Comparison of ENCODE assay signal across 8 cellular contexts in the genomic region with DNA sequence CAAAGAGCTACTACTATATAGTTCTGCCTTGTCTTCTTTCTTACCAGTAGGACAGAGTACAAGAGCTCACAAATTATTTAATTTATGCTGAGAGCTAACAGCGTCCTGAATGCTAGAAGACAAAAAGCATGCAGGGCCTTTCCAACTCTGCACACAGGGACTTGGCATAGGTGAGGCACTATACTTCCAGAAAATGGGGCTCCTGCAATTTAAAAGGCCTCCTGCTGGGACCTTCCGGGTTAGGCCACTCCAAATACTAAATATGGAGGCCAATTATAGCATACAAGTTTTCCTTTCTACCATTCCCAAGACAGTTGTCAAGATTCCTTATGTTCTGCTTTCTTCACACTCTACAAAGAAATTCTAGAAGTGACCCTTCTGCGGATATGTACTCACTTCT. TPM values are rescaled to one million over a fixed set of nuclear protein-coding genes. Genes with fewer than 3 reads are reported as not detected.
DNase-seq lines count a peak whose midpoint lies in the region; ATAC-seq, FAIRE-seq and TF ChIP-seq lines count a peak whose summit lies in the region.

No MANE protein-coding gene starts in this region.

- H3K27me3 ChIP-seq in keratinocyte (ENCODE audit: control insufficient read depth, extremely low read depth, insufficient read depth, low read length) (no peaks in the 10 kb centered on the region), testis (no peaks in the 10 kb centered on the region)

- H3K9me1 ChIP-seq in keratinocyte (ENCODE audit: control insufficient read depth, extremely low read depth, insufficient read depth, low read length): no peaks in the 10 kb centered on the region

- peak overlapping the region; percentile 90 for H3K27ac ChIP-seq in keratinocyte (ENCODE audit: control insufficient read depth, insufficient read depth, low read length)
- peak overlapping the region in 1 of 2 donors; percentile 87 for H3K27ac ChIP-seq in testis

- FAIRE-seq in keratinocyte (lab: Jason Lieb, UNC): no peak

- WGBS in testis, 2 donors: 2% methylated on average over 3 of the region's 3 CpGs

- peaks cover 59% of the 10 kb centered on the region for H3K79me2 ChIP-seq in keratinocyte (ENCODE audit: control insufficient read depth, insufficient read depth, low read length)

- peaks cover 15 to 38% of the 10 kb centered on the region in 2 donors for H3K36me3 Mint-ChIP-seq in activated naive CD4-positive, alpha-beta T cell treated with anti-CD3 and anti-CD28 coated beads, Interleukin-2, amount 50 U/mL, for 72 hours

- peaks cover 0 to 8% of the 10 kb centered on the region in 2 experiments for H3K36me3 ChIP-seq in keratinocyte (ENCODE audit: control insufficient read depth in 2 of 2, extremely low read depth in 1 of 2, insufficient read depth in 2 of 2, low read length in 2 of 2)
- H3K36me3 ChIP-seq in testis (ENCODE audit: low read depth, missing control alignments): no peaks in the 10 kb centered on the region

- H3K9ac ChIP-seq in keratinocyte (ENCODE audit: control insufficient read depth, extremely low read depth, insufficient read depth, low read length): peak overlapping the region; percentile 96

- H3K4me3 ChIP-seq in keratinocyte (ENCODE audit: control insufficient read depth in 2 of 3, extremely low read depth in 1 of 3, insufficient read depth in 2 of 3, low read depth in 1 of 3, low read length in 3 of 3) (peak overlapping the region; percentile 86 to 99 (median 87)), testis (peak overlapping the region; percentile 92 to 93)

- intact Hi-C loops in testis (cut with DNase I; ENCODE audit: low total_unique reads): no loop called here

- H3K9me3 Mint-ChIP-seq in activated naive CD4-positive, alpha-beta T cell treated with anti-CD3 and anti-CD28 coated beads, Interleukin-2, amount 50 U/mL, for 72 hours: no peaks in the 10 kb centered on the region

- no peak for TF ChIP-seq POLR2A in testis (IDR thresholded peaks at IDR 0.05)

- peak; percentile 55 for DNase-seq in NCI-H510A treated with DMSO at 0.1 percent for 48 hours (lab: John Stamatoyannopoulos, UW)
- no peak for DNase-seq in NCI-H510A (lab: John Stamatoyannopoulos, UW)
- DNase-seq in Kasumi-1 (lab: John Stamatoyannopoulos, UW): peak; percentile 59 to 63
- no peak for DNase-seq in activated naive CD4-positive, alpha-beta T cell treated with anti-CD3 and anti-CD28 coated beads, Interleukin-2, amount 50 U/mL, for 72 hours (ENCODE audit: low spot score in 2 of 2)
- DNase-seq in keratinocyte (ENCODE audit: low read depth, low spot score): no peak
- DNase-seq in testis: no peak
- DNase-seq in NCI-H1092 treated with DMSO at 0.1 percent for 48 hours (lab: John Stamatoyannopoulos, UW): no peak

- peak overlapping the region; percentile 52 for H2AFZ ChIP-seq in keratinocyte (ENCODE audit: control insufficient read depth, low read length)

- peak overlapping the region; percentile 29 to 95 for H3K27ac Mint-ChIP-seq in activated naive CD4-positive, alpha-beta T cell treated with anti-CD3 and anti-CD28 coated beads, Interleukin-2, amount 50 U/mL, for 72 hours

- peak overlapping the region; percentile 95 for H3K4me2 ChIP-seq in keratinocyte (ENCODE audit: control insufficient read depth, extremely low read depth, insufficient read depth, low read depth, low read length)

- TF ChIP-seq CTCF in keratinocyte (optimal IDR thresholded peaks at IDR 0.05 in 1 of 3, IDR thresholded peaks at IDR 0.05 in 1 of 3, conservative IDR thresholded peaks at IDR 0.05 in 1 of 3; ENCODE audit: extremely low read depth in 1 of 3, insufficient read depth in 2 of 3, low read length in 3 of 3) (no peak), testis (IDR thresholded peaks at IDR 0.05) (no peak)

- ATAC-seq in activated naive CD4-positive, alpha-beta T cell treated with anti-CD3 and anti-CD28 coated beads, Interleukin-2, amount 50 U/mL, for 72 hours: no peak
- ATAC-seq in GM21619 (IDR thresholded peaks at IDR 0.05; ENCODE audit: unreplicated experiment): no peak

- no peaks in the 10 kb centered on the region for H3K9me3 ChIP-seq in keratinocyte (ENCODE audit: control insufficient read depth, low read depth, low read length)
- no peaks in the 10 kb centered on the region for H3K9me3 ChIP-seq in testis

- no peaks in the 10 kb centered on the region for H4K20me1 ChIP-seq in keratinocyte (ENCODE audit: control insufficient read depth, extremely low read depth, insufficient read depth, low read length)

- dilution Hi-C loops in keratinocyte (cut with MboI; ENCODE audit: extremely low pct_ligation_motif_present, low sequenced_read_pairs): no loop called here

- peaks cover 22% of the 10 kb centered on the region for H3K4me1 ChIP-seq in keratinocyte (ENCODE audit: control insufficient read depth, extremely low read depth, insufficient read depth, low read length)
- peaks cover 16% of the 10 kb centered on the region for H3K4me1 ChIP-seq in testis

RNA-seq across cellular contexts. Expression of gene DCUN1D5, which starts 0.9 kb away (rescaled TPM):
- total RNA-seq in activated naive CD4-positive, alpha-beta T cell treated with anti-CD3 and anti-CD28 coated beads, Interleukin-2, amount 50 U/mL, for 72 hours: 10 to 100 TPM; 35.6 to 63.1 TPM
- polyA plus RNA-seq in keratinocyte: 52.1 to 95.6 TPM (median 64.0 TPM) in 3 replicates
- polyA plus RNA-seq in keratinocyte (2011; ENCODE audit: low read depth): 31.2 TPM
- 66.6 and 98.8 TPM in 2 replicates for polyA plus RNA-seq in keratinocyte (2011; cell fraction: cytosol; rRNA removed)
- 42.0 and 51.3 TPM in 2 replicates for polyA plus RNA-seq in keratinocyte (2011; cell fraction: nucleus; rRNA removed)
- polyA plus RNA-seq in keratinocyte (2012; ENCODE audit: low replicate concordance): 57.3 and 78.7 TPM in 2 replicates
- 7.1 to 31.2 TPM (median 11.6 TPM) in 3 replicates for polyA minus RNA-seq in keratinocyte
- 42.0 TPM for polyA minus RNA-seq in keratinocyte (2011; cell fraction: cytosol; rRNA and poly(A)+ RNA removed)
- 18.9 and 21.1 TPM in 2 replicates for polyA minus RNA-seq in keratinocyte (2011; cell fraction: nucleus; rRNA and poly(A)+ RNA removed)
- total RNA-seq in testis: 10 to 100 TPM; 62.5 to 70.8 TPM
- polyA plus RNA-seq in testis (ENCODE audit: insufficient read depth, low read depth, low replicate concordance): 37.3 TPM

RNA-seq across cellular contexts. Expression of gene DYNC2H1, which starts 18.2 kb away (rescaled TPM):
- 1 to 10 TPM; 2.2 to 2.6 TPM for total RNA-seq in activated naive CD4-positive, alpha-beta T cell treated with anti-CD3 and anti-CD28 coated beads, Interleukin-2, amount 50 U/mL, for 72 hours
- polyA plus RNA-seq in keratinocyte (10.3 to 18.5 TPM (median 15.2 TPM) in 3 replicates), testis (ENCODE audit: insufficient read depth, low read depth, low replicate concordance) (28.7 TPM)
- 20.9 TPM for polyA plus RNA-seq in keratinocyte (2011; ENCODE audit: low read depth)
- polyA plus RNA-seq in keratinocyte (2011; cell fraction: cytosol; rRNA removed): 5.3 and 11.3 TPM in 2 replicates
- 39.9 and 43.5 TPM in 2 replicates for polyA plus RNA-seq in keratinocyte (2011; cell fraction: nucleus; rRNA removed)
- polyA plus RNA-seq in keratinocyte (2012; ENCODE audit: low replicate concordance): 5.0 and 10.9 TPM in 2 replicates
- polyA minus RNA-seq in keratinocyte: 3.0 to 59.1 TPM (median 28.8 TPM) in 3 replicates
- polyA minus RNA-seq in keratinocyte (2011; cell fraction: cytosol; rRNA and poly(A)+ RNA removed): 11.5 TPM
- polyA minus RNA-seq in keratinocyte (2011; cell fraction: nucleus; rRNA and poly(A)+ RNA removed): 43.9 and 86.3 TPM in 2 replicates
- total RNA-seq in testis: 10 to 100 TPM; 31.5 to 43.1 TPM

Comparison
In these comparisons a context has a peak if more than half of its experiments do, and no peak if none do; other contexts are left out.
1. DNase-seq: peak in NCI-H510A treated with DMSO at 0.1 percent for 48 hours (single experiment) and Kasumi-1 (2 of 2); none in NCI-H510A (single experiment), activated naive CD4-positive, alpha-beta T cell treated with anti-CD3 and anti-CD28 coated beads, Interleukin-2, amount 50 U/mL, for 72 hours (0 of 2), keratinocyte (single experiment), testis (single experiment) and NCI-H1092 treated with DMSO at 0.1 percent for 48 hours (single experiment).
2. RNA of gene DYNC2H1, which starts 18.2 kb away (total RNA-seq): 31.5 to 43.1 TPM in testis; 2.2 to 2.6 TPM in activated naive CD4-positive, alpha-beta T cell treated with anti-CD3 and anti-CD28 coated beads, Interleukin-2, amount 50 U/mL, for 72 hours; every median in the first group is over 4 times any median in the second.